23 cellular contexts compared by ENCODE assay signal in the genomic region with DNA sequence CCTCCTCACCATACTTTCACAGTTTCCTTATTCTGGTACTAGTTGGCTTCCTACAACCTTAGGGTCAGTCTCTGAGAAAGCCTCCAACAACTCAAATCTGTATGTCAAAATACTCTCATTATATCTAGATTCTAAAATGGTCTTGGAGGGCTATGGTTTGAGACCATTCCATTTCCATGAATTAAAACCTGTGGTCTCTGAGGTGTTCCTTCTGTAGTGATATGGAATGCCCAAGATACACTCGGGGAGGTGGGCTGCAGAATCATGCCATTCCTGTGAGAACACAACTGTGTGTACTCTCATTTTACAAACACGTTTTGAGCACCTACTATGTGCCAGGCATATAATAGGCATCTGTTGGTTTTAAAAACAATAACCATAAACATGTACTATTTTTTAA.
DNase-seq lines count a peak whose midpoint lies in the region; ATAC-seq, FAIRE-seq and TF ChIP-seq lines count a peak whose summit lies in the region.
"Had no signal": no experiment of that assay in that cellular context is flagged by ENCODE, and none has a peak within 500 bp of the region (broad histone marks: within the 10 kb centered on the region; RNA-seq: fewer than 3 reads in every experiment).

No MANE protein-coding gene starts in this region.

- H3K4me1 ChIP-seq in esophagus muscularis mucosa (peaks cover 22 to 75% (median 67%) of the 10 kb centered on the region in 4 donors), skeletal muscle satellite cell (ENCODE audit: control insufficient read depth, insufficient read depth, low read length) (peaks cover 68% of the 10 kb centered on the region)
- no peaks in the 10 kb centered on the region for H3K4me1 ChIP-seq in CD4-positive, alpha-beta memory T cell (ENCODE audit: insufficient read depth, low read length)
- H3K4me1 ChIP-seq: body of pancreas, pancreas had no signal

- POLR2A ChIA-PET in CD4-positive, alpha-beta memory T cell (lab: Charles Lee; ENCODE audit: partially characterized antibody), result no interaction called here

- no peak for TF ChIP-seq POLR2A in esophagus muscularis mucosa (IDR thresholded peaks at IDR 0.05; ENCODE audit: low read depth)
- no peak for TF ChIP-seq POLR2A in GM12891 (IDR thresholded peaks at IDR 0.05; ENCODE audit: low read depth, low read length)

- H3K4me3 Mint-ChIP-seq in HFFc6, result peak overlapping the region; percentile 60
- no peak overlapping the region for H3K4me3 Mint-ChIP-seq in CD4-positive, alpha-beta memory T cell
- H3K4me3 Mint-ChIP-seq: activated naive CD4-positive, alpha-beta T cell treated with anti-CD3 and anti-CD28 coated beads, Interleukin-2, amount 50 U/mL, for 24 hours; dendritic cell treated with granulocyte-macrophage colony-stimulating factor and Interleukin-4, amounts not matched to agents 40 ng/mL and 50 ng/mL, for 4 days; naive thymus-derived CD4-positive, alpha-beta T cell; stimulated activated effector memory CD8-positive, alpha-beta T cell treated with anti-CD3 and anti-CD28 coated beads, Interleukin-12 subunit alpha, Interleukin-12 subunit beta, amount 100 ng/mL, for 72 hours; type B pancreatic cell had no signal

- H3K36me3 ChIP-seq in esophagus muscularis mucosa, result peaks cover 30 to 74% (median 59%) of the 10 kb centered on the region in 4 donors
- H3K36me3 ChIP-seq in skeletal muscle satellite cell (ENCODE audit: insufficient read depth, low read length), result peaks cover 99% of the 10 kb centered on the region
- H3K36me3 ChIP-seq in CD4-positive, alpha-beta memory T cell (ENCODE audit: insufficient read depth, low read length), result no peaks in the 10 kb centered on the region

- peak overlapping the region in 3 of 4 donors; percentile 6 to 60 (median 33) for H3K27ac ChIP-seq in esophagus muscularis mucosa (replicated peaks in 1 of 4)
- no peak overlapping the region for H3K27ac ChIP-seq in CD4-positive, alpha-beta memory T cell (ENCODE audit: low read depth, low read length)
- H3K27ac ChIP-seq: body of pancreas, pancreas had no signal

- peak overlapping the region; percentile 0 for H3K4me2 ChIP-seq in skeletal muscle satellite cell (ENCODE audit: low read length)

- H3K36me3 Mint-ChIP-seq in HFFc6 (ENCODE audit: low read depth), result peaks cover 68% of the 10 kb centered on the region
- no peaks in the 10 kb centered on the region for H3K36me3 Mint-ChIP-seq in CD4-positive, alpha-beta memory T cell
- H3K36me3 Mint-ChIP-seq: activated naive CD4-positive, alpha-beta T cell treated with anti-CD3 and anti-CD28 coated beads, Interleukin-2, amount 50 U/mL, for 24 hours; naive thymus-derived CD4-positive, alpha-beta T cell had no signal

- TF ChIP-seq CTCF in HFFc6 (IDR thresholded peaks at IDR 0.05) (no peak), esophagus muscularis mucosa (IDR thresholded peaks at IDR 0.05) (no peak)

- intact Hi-C loops in esophagus muscularis mucosa (cut with DNase I), result loop anchor here (10.0 kb wide), 1 partner anchor 68 kb away; no protein-coding TSS in a partner anchor
- intact Hi-C loops in CD4-positive, alpha-beta memory T cell (cut with micrococcal nuclease), result no loop called here

- H3K4me1 Mint-ChIP-seq in HFFc6 (ENCODE audit: low read depth), result peaks cover 91% of the 10 kb centered on the region
- H3K4me1 Mint-ChIP-seq in CD4-positive, alpha-beta memory T cell, result no peaks in the 10 kb centered on the region
- H3K4me1 Mint-ChIP-seq: activated naive CD4-positive, alpha-beta T cell treated with anti-CD3 and anti-CD28 coated beads, Interleukin-2, amount 50 U/mL, for 24 hours; naive thymus-derived CD4-positive, alpha-beta T cell; stimulated activated effector memory CD8-positive, alpha-beta T cell treated with anti-CD3 and anti-CD28 coated beads, Interleukin-12 subunit alpha, Interleukin-12 subunit beta, amount 100 ng/mL, for 72 hours had no signal

- FAIRE-seq in GM12891 (lab: Jason Lieb, UNC), result no peak
- FAIRE-seq: endothelial cell of umbilical vein, pancreas had no signal

- H3K27me3 ChIP-seq in esophagus muscularis mucosa, result no peaks in the 10 kb centered on the region
- H3K27me3 ChIP-seq in skeletal muscle satellite cell (ENCODE audit: control insufficient read depth, insufficient read depth, low read length), result no peaks in the 10 kb centered on the region
- H3K27me3 ChIP-seq in CD4-positive, alpha-beta memory T cell (ENCODE audit: insufficient read depth, low read length), result no peaks in the 10 kb centered on the region
- H3K27me3 ChIP-seq: body of pancreas, pancreas had no signal

- DNase-seq in HFFc6 (no peak), esophagus muscularis mucosa (ENCODE audit: extremely low spot score) (no peak), activated gamma-delta T cell (lab: John Stamatoyannopoulos, UW) (no peak), GM12891 (ENCODE audit: insufficient read length, low spot score) (no peak)
- DNase-seq in CD4-positive, alpha-beta memory T cell, result no peak
- DNase-seq: activated T-cell treated with anti-CD3 and anti-CD28 coated beads, Interleukin-2, amount 50 U/mL, for 48 hours; body of pancreas; COR-L47; hypothalamus; islet precursor cell; naive thymus-derived CD4-positive, alpha-beta T cell; NCI-H1417 treated with DMSO at 0.1 percent for 48 hours; NCI-H510A treated with DMSO at 0.1 percent for 48 hours; pancreas; T-helper 9 cell had no signal

- 83% methylated on average over 2 of the region's 2 CpGs for WGBS in esophagus muscularis mucosa

- H3K27me3 Mint-ChIP-seq in HFFc6 (ENCODE audit: insufficient read depth), result peaks cover 6% of the 10 kb centered on the region
- peaks cover under 1 to 2% of the 10 kb centered on the region in 2 donors for H3K27me3 Mint-ChIP-seq in CD4-positive, alpha-beta memory T cell
- H3K27me3 Mint-ChIP-seq: activated naive CD4-positive, alpha-beta T cell treated with anti-CD3 and anti-CD28 coated beads, Interleukin-2, amount 50 U/mL, for 24 hours; dendritic cell treated with granulocyte-macrophage colony-stimulating factor and Interleukin-4, amounts not matched to agents 40 ng/mL and 50 ng/mL, for 4 days; type B pancreatic cell had no signal

- H3K27ac Mint-ChIP-seq in HFFc6, result peak overlapping the region; percentile 71
- H3K27ac Mint-ChIP-seq in CD4-positive, alpha-beta memory T cell, result no peak overlapping the region
- H3K27ac Mint-ChIP-seq: activated naive CD4-positive, alpha-beta T cell treated with anti-CD3 and anti-CD28 coated beads, Interleukin-2, amount 50 U/mL, for 24 hours; dendritic cell treated with granulocyte-macrophage colony-stimulating factor and Interleukin-4, amounts not matched to agents 40 ng/mL and 50 ng/mL, for 4 days; naive thymus-derived CD4-positive, alpha-beta T cell; stimulated activated effector memory CD8-positive, alpha-beta T cell treated with anti-CD3 and anti-CD28 coated beads, Interleukin-12 subunit alpha, Interleukin-12 subunit beta, amount 100 ng/mL, for 72 hours; type B pancreatic cell had no signal

- peak; percentile 25; the same call in 1 of the 3 replicates for ATAC-seq in SK-N-SH treated with all-trans-retinoic acid at 6 μM for 48 hours
- ATAC-seq: body of pancreas; naive thymus-derived CD4-positive, alpha-beta T cell; stimulated activated effector memory CD8-positive, alpha-beta T cell treated with anti-CD3 and anti-CD28 coated beads, Interleukin-12 subunit alpha, Interleukin-12 subunit beta, amount 100 ng/mL, for 72 hours had no signal

- H3K9me3 ChIP-seq in esophagus muscularis mucosa (no peaks in the 10 kb centered on the region), skeletal muscle satellite cell (replicated peaks; ENCODE audit: low read length) (no peaks in the 10 kb centered on the region)
- H3K9me3 ChIP-seq in CD4-positive, alpha-beta memory T cell (ENCODE audit: control insufficient read depth in 1 of 2, low read length in 2 of 2), result no peaks in the 10 kb centered on the region
- H3K9me3 ChIP-seq: body of pancreas, HAP-1, pancreas had no signal

- H3K4me3 ChIP-seq in esophagus muscularis mucosa, result no peak overlapping the region
- H3K4me3 ChIP-seq in skeletal muscle satellite cell (ENCODE audit: low read length), result no peak overlapping the region
- H3K4me3 ChIP-seq in CD4-positive, alpha-beta memory T cell (ENCODE audit: low read length in 2 of 2), result no peak overlapping the region
- H3K4me3 ChIP-seq: body of pancreas, HAP-1, pancreas had no signal

- peak overlapping the region; percentile 2 for H3K9ac ChIP-seq in skeletal muscle satellite cell (ENCODE audit: low read depth, low read length)

- H3K9me3 Mint-ChIP-seq in HFFc6, result no peaks in the 10 kb centered on the region
- no peaks in the 10 kb centered on the region for H3K9me3 Mint-ChIP-seq in CD4-positive, alpha-beta memory T cell
- H3K9me3 Mint-ChIP-seq: activated naive CD4-positive, alpha-beta T cell treated with anti-CD3 and anti-CD28 coated beads, Interleukin-2, amount 50 U/mL, for 24 hours; dendritic cell treated with granulocyte-macrophage colony-stimulating factor and Interleukin-4, amounts not matched to agents 40 ng/mL and 50 ng/mL, for 4 days; naive thymus-derived CD4-positive, alpha-beta T cell; stimulated activated effector memory CD8-positive, alpha-beta T cell treated with anti-CD3 and anti-CD28 coated beads, Interleukin-12 subunit alpha, Interleukin-12 subunit beta, amount 100 ng/mL, for 72 hours; type B pancreatic cell had no signal

- no peak for TF ChIP-seq EP300 in esophagus muscularis mucosa (IDR thresholded peaks at IDR 0.05)

- CTCF ChIA-PET in CD4-positive, alpha-beta memory T cell (lab: Charles Lee; ENCODE audit: partially characterized antibody), result interaction anchor here (1.7 kb wide), 1 partner anchor 84 kb away, joined by 8 read pairs; no protein-coding TSS in a partner anchor

TF ChIP-seq in SK-N-SH treated with all-trans-retinoic acid at 6 μM for 48 hours, 23 proteins besides CTCF, POLR2A, EP300 and RAD21 (continues in another document):
- TF ChIP-seq ZNF565 (CRISPR knock-in tag; conservative IDR thresholded peaks at IDR 0.05; ENCODE audit: low read depth), result no peak
- TF ChIP-seq SNAI2 (CRISPR knock-in tag; IDR thresholded peaks at IDR 0.05), result no peak
- no peak for TF ChIP-seq RARB (CRISPR knock-in tag; IDR thresholded peaks at IDR 0.05)
- TF ChIP-seq ZC3H10 (CRISPR knock-in tag; IDR thresholded peaks at IDR 0.05), result no peak

TF ChIP-seq in GM12891, 5 proteins besides CTCF, POLR2A, EP300 and RAD21:
- TF ChIP-seq POLR2AphosphoS5 (IDR thresholded peaks at IDR 0.05; ENCODE audit: low read depth, low read length), result no peak
- no peak for TF ChIP-seq SPI1 (IDR thresholded peaks at IDR 0.05; ENCODE audit: low read depth, low read length)
- TF ChIP-seq POU2F2 (IDR thresholded peaks at IDR 0.05; ENCODE audit: low read depth, low read length), result no peak
- no peak for TF ChIP-seq PAX5 (IDR thresholded peaks at IDR 0.05; ENCODE audit: insufficient read depth, low read length, severe bottlenecking)
- TF ChIP-seq TAF1 (IDR thresholded peaks at IDR 0.05; ENCODE audit: low read depth, low read length), result no peak
